2 cellular contexts compared by ENCODE assay signal in the genomic region with DNA sequence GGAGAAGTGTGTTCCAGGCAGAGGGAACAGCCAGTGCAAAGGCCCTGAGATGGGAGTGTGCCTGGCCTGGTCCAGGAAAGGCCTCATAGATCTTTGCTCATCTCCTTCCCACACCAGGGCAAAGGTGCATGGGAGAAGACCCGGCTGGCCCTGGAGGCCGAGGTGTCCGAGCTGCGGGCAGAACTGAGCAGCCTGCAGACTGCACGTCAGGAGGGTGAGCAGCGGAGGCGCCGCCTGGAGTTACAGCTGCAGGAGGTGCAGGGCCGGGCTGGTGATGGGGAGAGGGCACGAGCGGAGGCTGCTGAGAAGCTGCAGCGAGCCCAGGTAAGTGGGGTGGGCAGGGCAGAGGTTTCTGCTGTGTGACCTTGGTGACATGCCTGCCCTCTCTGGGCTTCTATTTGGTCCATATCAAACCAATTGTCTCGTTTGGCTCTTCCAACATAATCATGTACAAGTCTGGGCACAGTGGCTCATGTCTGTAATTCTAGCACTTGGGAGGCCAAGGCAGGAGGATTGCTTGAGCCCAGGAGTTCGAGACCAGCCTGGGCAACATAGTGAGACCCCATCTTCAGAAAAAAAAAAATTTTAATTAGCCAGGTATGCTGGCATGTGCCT.
TF ChIP-seq lines count a peak whose summit lies in the region.

No MANE protein-coding gene starts in this region.

TF ChIP-seq in HepG2, 621 proteins besides CTCF, POLR2A, EP300 and RAD21:
- no peak for TF ChIP-seq HNRNPUL1 (IDR thresholded peaks at IDR 0.05; ENCODE audit: low read depth, low read length)
- no peak for TF ChIP-seq RCOR2 (CRISPR knock-in tag; IDR thresholded peaks at IDR 0.05)
- TF ChIP-seq ZMYM3 (CRISPR knock-in tag; IDR thresholded peaks at IDR 0.05): 0 out of 2 replicates have a peak, but pooled peaks have one; percentile 19
- peak; percentile 96 for TF ChIP-seq ZNF768 (CRISPR knock-in tag; IDR thresholded peaks at IDR 0.05)
- TF ChIP-seq CHD4 (IDR thresholded peaks at IDR 0.05; ENCODE audit: borderline replicate concordance, low read length): no peak
- no peak for TF ChIP-seq NKX3-1 (CRISPR knock-in tag; IDR thresholded peaks at IDR 0.05)
- no peak for TF ChIP-seq ZNF24 (IDR thresholded peaks at IDR 0.05)
- TF ChIP-seq ZNF34 (CRISPR knock-in tag; IDR thresholded peaks at IDR 0.05; ENCODE audit: borderline replicate concordance): no peak
- TF ChIP-seq, protein P1, sequence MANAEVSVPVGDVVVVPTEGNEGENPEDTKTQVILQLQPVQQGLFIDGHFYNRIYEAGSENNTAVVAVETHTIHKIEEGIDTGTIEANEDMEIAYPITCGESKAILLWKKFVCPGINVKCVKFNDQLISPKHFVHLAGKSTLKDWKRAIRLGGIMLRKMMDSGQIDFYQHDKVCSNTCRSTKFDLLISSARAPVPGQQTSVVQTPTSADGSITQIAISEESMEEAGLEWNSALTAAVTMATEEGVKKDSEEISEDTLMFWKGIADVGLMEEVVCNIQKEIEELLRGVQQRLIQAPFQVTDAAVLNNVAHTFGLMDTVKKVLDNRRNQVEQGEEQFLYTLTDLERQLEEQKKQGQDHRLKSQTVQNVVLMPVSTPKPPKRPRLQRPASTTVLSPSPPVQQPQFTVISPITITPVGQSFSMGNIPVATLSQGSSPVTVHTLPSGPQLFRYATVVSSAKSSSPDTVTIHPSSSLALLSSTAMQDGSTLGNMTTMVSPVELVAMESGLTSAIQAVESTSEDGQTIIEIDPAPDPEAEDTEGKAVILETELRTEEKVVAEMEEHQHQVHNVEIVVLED (CRISPR knock-in tag; IDR thresholded peaks at IDR 0.05; ENCODE audit: borderline replicate concordance): no peak
- TF ChIP-seq, protein P2, sequence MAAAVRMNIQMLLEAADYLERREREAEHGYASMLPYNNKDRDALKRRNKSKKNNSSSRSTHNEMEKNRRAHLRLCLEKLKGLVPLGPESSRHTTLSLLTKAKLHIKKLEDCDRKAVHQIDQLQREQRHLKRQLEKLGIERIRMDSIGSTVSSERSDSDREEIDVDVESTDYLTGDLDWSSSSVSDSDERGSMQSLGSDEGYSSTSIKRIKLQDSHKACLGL (CRISPR knock-in tag; IDR thresholded peaks at IDR 0.05): no peak
- peak; percentile 9; the same call in 1 of the 2 replicates for TF ChIP-seq ZNF121 (CRISPR knock-in tag; IDR thresholded peaks at IDR 0.05)
- no peak for TF ChIP-seq HMG20A (CRISPR knock-in tag; IDR thresholded peaks at IDR 0.05; ENCODE audit: borderline replicate concordance)
- TF ChIP-seq ZNF563 (CRISPR knock-in tag; IDR thresholded peaks at IDR 0.05): no peak

TF ChIP-seq in K562, 482 proteins besides CTCF, POLR2A, EP300 and RAD21:
- peak; percentile 78; the same call in 1 of the 2 replicates for TF ChIP-seq BCOR (IDR thresholded peaks at IDR 0.05)
- TF ChIP-seq NFE2L1 (tag; IDR thresholded peaks at IDR 0.05; ENCODE audit: borderline replicate concordance, low read depth): no peak
- peak; percentile 97 for TF ChIP-seq ZNF121 (CRISPR knock-in tag; conservative IDR thresholded peaks at IDR 0.05)
- TF ChIP-seq RBM25 (IDR thresholded peaks at IDR 0.05; ENCODE audit: low read depth, low read length, severe bottlenecking): peak; percentile 34
- TF ChIP-seq, protein P3, sequence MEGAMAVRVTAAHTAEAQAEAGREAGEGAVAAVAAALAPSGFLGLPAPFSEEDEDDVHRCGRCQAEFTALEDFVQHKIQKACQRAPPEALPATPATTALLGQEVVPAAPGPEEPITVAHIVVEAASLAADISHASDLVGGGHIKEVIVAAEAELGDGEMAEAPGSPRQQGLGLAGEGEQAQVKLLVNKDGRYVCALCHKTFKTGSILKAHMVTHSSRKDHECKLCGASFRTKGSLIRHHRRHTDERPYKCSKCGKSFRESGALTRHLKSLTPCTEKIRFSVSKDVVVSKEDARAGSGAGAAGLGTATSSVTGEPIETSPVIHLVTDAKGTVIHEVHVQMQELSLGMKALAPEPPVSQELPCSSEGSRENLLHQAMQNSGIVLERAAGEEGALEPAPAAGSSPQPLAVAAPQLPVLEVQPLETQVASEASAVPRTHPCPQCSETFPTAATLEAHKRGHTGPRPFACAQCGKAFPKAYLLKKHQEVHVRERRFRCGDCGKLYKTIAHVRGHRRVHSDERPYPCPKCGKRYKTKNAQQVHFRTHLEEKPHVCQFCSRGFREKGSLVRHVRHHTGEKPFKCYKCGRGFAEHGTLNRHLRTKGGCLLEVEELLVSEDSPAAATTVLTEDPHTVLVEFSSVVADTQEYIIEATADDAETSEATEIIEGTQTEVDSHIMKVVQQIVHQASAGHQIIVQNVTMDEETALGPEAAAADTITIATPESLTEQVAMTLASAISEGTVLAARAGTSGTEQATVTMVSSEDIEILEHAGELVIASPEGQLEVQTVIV (CRISPR knock-in tag; IDR thresholded peaks at IDR 0.05; ENCODE audit: borderline replicate concordance): no peak
- peak; percentile 51 for TF ChIP-seq ZFP36 (IDR thresholded peaks at IDR 0.05; ENCODE audit: low read depth, low read length, partially characterized antibody)
- no peak for TF ChIP-seq C11orf30 (IDR thresholded peaks at IDR 0.05; ENCODE audit: low read depth)
